ENCODE assay signal across 24 cellular contexts in genomic region chr15:89009080-89009479, GRCh38.
"Had no signal": no experiment of that assay in that cellular context is flagged by ENCODE, and none has a peak within 500 bp of the region (broad histone marks: within the 10 kb centered on the region; RNA-seq: fewer than 3 reads in every experiment).

No MANE protein-coding gene starts in this region.

- H2AFZ ChIP-seq: hepatocyte, neural progenitor cell, parathyroid adenoma had no signal

- H3K4me1 ChIP-seq: esophagus muscularis mucosa, foreskin keratinocyte, gastroesophageal sphincter, left lung, lower lobe of right lung, neural progenitor cell, parathyroid adenoma, testis, tibial artery, upper lobe of left lung had no signal

- H3K27me3 ChIP-seq: esophagus muscularis mucosa, foreskin keratinocyte, heart left ventricle, hepatocyte, left lung, neural progenitor cell, testis, tibial artery, upper lobe of left lung had no signal

- H3K4me3 ChIP-seq: coronary artery, esophagus muscularis mucosa, gastroesophageal sphincter, heart left ventricle, hepatocyte, left lung, lower lobe of right lung, mucosa of descending colon, neural progenitor cell, testis, tibial artery, upper lobe of left lung had no signal

- H3K9me3 ChIP-seq: esophagus muscularis mucosa, gastroesophageal sphincter, heart left ventricle, left lung, lower lobe of right lung, mucosa of descending colon, testis, tibial artery, upper lobe of left lung had no signal

- H3K4me2 ChIP-seq: hepatocyte, neural progenitor cell had no signal

- H3K36me3 ChIP-seq: esophagus muscularis mucosa, gastroesophageal sphincter, heart left ventricle, left lung, lower lobe of right lung, neural progenitor cell, tibial artery, upper lobe of left lung had no signal

- H3K9ac ChIP-seq: neural progenitor cell, parathyroid adenoma had no signal

- ATAC-seq: foreskin keratinocyte; gastroesophageal sphincter; left cardiac atrium; left lung; lower lobe of right lung; mucosa of descending colon; naive thymus-derived CD4-positive, alpha-beta T cell; sciatic nerve; stimulated activated effector memory CD8-positive, alpha-beta T cell treated with anti-CD3 and anti-CD28 coated beads, Interleukin-12 subunit alpha, Interleukin-12 subunit beta, amount 100 ng/mL, for 72 hours; stimulated activated naive CD8-positive, alpha-beta T cell treated with anti-CD3 and anti-CD28 coated beads, Interleukin-15, Interleukin-2, amounts not matched to agents 100 U/mL and 50 U/mL, for 24 hours had no signal

- H3K27ac ChIP-seq: coronary artery, esophagus muscularis mucosa, foreskin keratinocyte, gastroesophageal sphincter, heart left ventricle, hepatocyte, left lung, lower lobe of right lung, neural progenitor cell, parathyroid adenoma, testis, tibial artery, upper lobe of left lung had no signal

- H3K79me2 ChIP-seq: hepatocyte, parathyroid adenoma had no signal

- DNase-seq: dermis blood vessel endothelial cell; effector memory CD4-positive, alpha-beta T cell; foreskin keratinocyte; heart left ventricle; left cardiac atrium; left lung; lower lobe of right lung; mucosa of descending colon; naive thymus-derived CD4-positive, alpha-beta T cell; stimulated activated CD4-positive, alpha-beta T cell treated with anti-CD3 and anti-CD28 coated beads, Interleukin-2, amount 100 ng/mL, for 24 hours; stimulated activated CD4-positive, alpha-beta T cell treated with anti-CD3 and anti-CD28 coated beads, Interleukin-4, amount 100 ng/mL, for 24 hours; stimulated activated naive CD8-positive, alpha-beta T cell treated with anti-CD3 and anti-CD28 coated beads, Interleukin-15, Interleukin-2, amounts not matched to agents 100 U/mL and 50 U/mL, for 24 hours; substantia nigra; testis; tibial artery; upper lobe of left lung had no signal
